In the genomic region with DNA sequence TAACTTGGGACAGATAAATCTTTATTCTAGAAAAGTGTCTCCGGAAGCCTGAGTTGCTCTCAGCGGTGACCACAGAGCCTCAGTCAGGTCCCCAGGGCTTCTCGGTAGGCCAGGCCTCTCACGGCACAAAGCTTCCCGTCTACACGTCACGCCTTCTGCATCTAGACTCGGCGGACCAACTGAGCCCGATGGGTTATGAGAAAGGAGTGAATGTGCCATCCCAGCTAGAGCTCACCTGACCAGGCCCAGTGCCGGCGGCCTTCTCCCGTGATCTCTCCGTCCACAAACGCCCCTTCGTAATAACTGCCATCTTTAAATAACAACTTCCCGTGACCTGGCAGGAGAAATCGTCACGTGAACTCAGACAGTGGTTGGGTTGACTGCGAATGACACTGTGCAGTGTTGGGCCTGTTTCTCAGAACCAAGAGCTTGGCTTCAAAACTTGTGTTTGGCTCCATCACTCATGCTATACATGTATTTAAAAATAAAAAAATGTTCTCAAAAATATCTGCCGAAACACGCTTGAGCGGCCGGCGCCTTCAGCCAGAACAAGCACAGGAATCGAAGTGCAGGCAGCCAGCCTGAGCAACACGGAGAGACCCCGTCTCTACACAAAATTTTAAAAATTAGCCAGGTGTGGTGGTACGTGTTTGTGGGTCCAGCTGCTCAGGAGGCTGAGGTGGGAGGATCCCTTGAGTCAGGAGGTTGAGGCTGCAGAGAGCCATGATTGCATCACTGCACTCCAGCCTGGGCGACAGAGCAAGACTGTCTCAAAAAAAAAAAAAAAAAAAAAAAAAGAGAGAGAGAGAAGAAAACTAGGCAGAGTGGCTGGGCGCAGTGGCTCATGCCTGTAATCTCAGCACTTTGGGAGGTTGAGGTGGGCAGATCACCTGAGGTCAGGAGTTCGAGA, we compare ENCODE assay signal across 22 cellular contexts. TPM values are rescaled to one million over a fixed set of nuclear protein-coding genes. Genes with fewer than 3 reads are reported as not detected.
A peak's percentile ranks its signal among the peaks of the same experiment; 100 is the strongest.
DNase-seq lines count a peak whose midpoint lies in the region; ATAC-seq and TF ChIP-seq lines count a peak whose summit lies in the region.
"Had no signal": no experiment of that assay in that cellular context is flagged by ENCODE, and none has a peak within 500 bp of the region (broad histone marks: within the 10 kb centered on the region; RNA-seq: fewer than 3 reads in every experiment).

No MANE protein-coding gene starts in this region.

- intact Hi-C loops in A673 (cut with micrococcal nuclease; ENCODE audit: unreplicated experiment) (no loop called here), ovary (cut with DNase I) (no loop called here)

- peaks cover 18% of the 10 kb centered on the region for H3K4me1 ChIP-seq in A673 (ENCODE audit: insufficient read depth, low read length, poor library complexity, severe bottlenecking)
- peaks cover 7% of the 10 kb centered on the region for H3K4me1 ChIP-seq in ovary (ENCODE audit: insufficient read depth)

- H3K27me3 ChIP-seq in A673 (replicated peaks; ENCODE audit: insufficient read depth, low read depth, low read length, poor library complexity), result no peaks in the 10 kb centered on the region
- H3K27me3 ChIP-seq in ovary, result no peaks in the 10 kb centered on the region
- H3K27me3 ChIP-seq: gastroesophageal sphincter, pancreas had no signal

- in situ Hi-C loops in GM18951 (cut with MboI; ENCODE audit: low sequenced_read_pairs, unreplicated experiment), result no loop called here

- WGBS in ovary, 3 donors, result 90 to 92% (median 91%) methylated on average over 32 of the region's 32 CpGs

- no peak overlapping the region for H3K27ac ChIP-seq in A673 (ENCODE audit: low read depth, low read length, poor library complexity, severe bottlenecking)
- H3K27ac ChIP-seq in ovary, result no peak overlapping the region
- H3K27ac ChIP-seq: gastroesophageal sphincter, pancreas had no signal

- peaks cover 10% of the 10 kb centered on the region for H3K27me3 Mint-ChIP-seq in endothelial cell (ENCODE audit: unreplicated experiment)
- H3K27me3 Mint-ChIP-seq in activated CD8-positive, alpha-beta T cell treated with anti-CD3 and anti-CD28 coated beads, Interleukin-2, amount 10 ng/mL, durations not matched to agents 7 days and 5 days (ENCODE audit: low read depth), result no peaks in the 10 kb centered on the region
- H3K27me3 Mint-ChIP-seq in activated CD4-positive, alpha-beta T cell treated with anti-CD3 and anti-CD28 coated beads, Interleukin-2, amount 10 ng/mL, durations not matched to agents 7 days and 5 days, result no peaks in the 10 kb centered on the region
- no peaks in the 10 kb centered on the region for H3K27me3 Mint-ChIP-seq in activated naive CD8-positive, alpha-beta T cell treated with anti-CD3 and anti-CD28 coated beads for 36 hours
- H3K27me3 Mint-ChIP-seq: CD8-positive, alpha-beta memory T cell had no signal

- peaks cover 12% of the 10 kb centered on the region for H3K36me3 Mint-ChIP-seq in endothelial cell (ENCODE audit: low read depth, unreplicated experiment)
- H3K36me3 Mint-ChIP-seq in activated CD8-positive, alpha-beta T cell treated with anti-CD3 and anti-CD28 coated beads, Interleukin-2, amount 10 ng/mL, durations not matched to agents 7 days and 5 days (ENCODE audit: low read depth), result peaks cover 11% of the 10 kb centered on the region
- peaks cover 6% of the 10 kb centered on the region for H3K36me3 Mint-ChIP-seq in activated CD4-positive, alpha-beta T cell treated with anti-CD3 and anti-CD28 coated beads, Interleukin-2, amount 10 ng/mL, durations not matched to agents 7 days and 5 days (ENCODE audit: low read depth)
- H3K36me3 Mint-ChIP-seq in activated naive CD8-positive, alpha-beta T cell treated with anti-CD3 and anti-CD28 coated beads for 36 hours, result peaks cover 10% of the 10 kb centered on the region

- no peak for TF ChIP-seq EP300 in ovary (IDR thresholded peaks at IDR 0.05)

- CTCF ChIA-PET in A673 (lab: Charles Lee), result interaction anchor here (0.7 kb wide), 1 partner anchor 962 kb away, joined by 5 read pairs; no protein-coding TSS in a partner anchor
- CTCF ChIA-PET in activated CD8-positive, alpha-beta T cell treated with anti-CD3 and anti-CD28 coated beads, Interleukin-2, amount 10 ng/mL, durations not matched to agents 7 days and 5 days (lab: Charles Lee), result interaction anchor here (5.8 kb wide), 1 partner anchor 193 kb away, joined by 55 read pairs; the partner anchor contains the start of gene FAAP20
- CTCF ChIA-PET in activated CD4-positive, alpha-beta T cell treated with anti-CD3 and anti-CD28 coated beads, Interleukin-2, amount 10 ng/mL, durations not matched to agents 7 days and 5 days (lab: Charles Lee), result interaction anchor here (0.7 to 3.5 kb wide), 2 partner anchors 188 to 193 kb away, joined by 3 to 14 read pairs; partner anchors contain the start of gene FAAP20

- peak; percentile 22 for TF ChIP-seq POLR2A in GM18951 (IDR thresholded peaks at IDR 0.05; ENCODE audit: extremely low read depth, insufficient read depth, insufficient read length)
- TF ChIP-seq POLR2A in ovary (IDR thresholded peaks at IDR 0.05), result no peak

- peaks cover 11% of the 10 kb centered on the region for H3K4me1 Mint-ChIP-seq in endothelial cell (ENCODE audit: unreplicated experiment)
- H3K4me1 Mint-ChIP-seq in activated CD8-positive, alpha-beta T cell treated with anti-CD3 and anti-CD28 coated beads, Interleukin-2, amount 10 ng/mL, durations not matched to agents 7 days and 5 days (ENCODE audit: low read depth), result peaks cover 24% of the 10 kb centered on the region
- H3K4me1 Mint-ChIP-seq in activated CD4-positive, alpha-beta T cell treated with anti-CD3 and anti-CD28 coated beads, Interleukin-2, amount 10 ng/mL, durations not matched to agents 7 days and 5 days, result peaks cover 19% of the 10 kb centered on the region
- H3K4me1 Mint-ChIP-seq in activated naive CD8-positive, alpha-beta T cell treated with anti-CD3 and anti-CD28 coated beads for 36 hours, result peaks cover 11% of the 10 kb centered on the region

- no peak overlapping the region for H3K27ac Mint-ChIP-seq in endothelial cell (ENCODE audit: unreplicated experiment)
- no peak overlapping the region for H3K27ac Mint-ChIP-seq in activated CD8-positive, alpha-beta T cell treated with anti-CD3 and anti-CD28 coated beads, Interleukin-2, amount 10 ng/mL, durations not matched to agents 7 days and 5 days
- H3K27ac Mint-ChIP-seq in activated CD4-positive, alpha-beta T cell treated with anti-CD3 and anti-CD28 coated beads, Interleukin-2, amount 10 ng/mL, durations not matched to agents 7 days and 5 days, result no peak overlapping the region
- no peak overlapping the region for H3K27ac Mint-ChIP-seq in activated naive CD8-positive, alpha-beta T cell treated with anti-CD3 and anti-CD28 coated beads for 36 hours
- H3K27ac Mint-ChIP-seq: CD8-positive, alpha-beta memory T cell; T-helper 1 cell treated with Interleukin-12 subunit alpha and Interleukin-12 subunit beta and Interleukin-4 antibody, amounts not matched to agents 30 μg/mL and 1 μg/mL, for 36 hours had no signal

- POLR2A ChIA-PET in A673 (lab: Charles Lee; ENCODE audit: low non-redundant PET), result no interaction called here
- POLR2A ChIA-PET in activated CD8-positive, alpha-beta T cell treated with anti-CD3 and anti-CD28 coated beads, Interleukin-2, amount 10 ng/mL, durations not matched to agents 7 days and 5 days (lab: Charles Lee), result interaction anchor here (0.6 to 1.0 kb wide), 2 partner anchors 10 to 193 kb away, joined by 3 read pairs; partner anchors contain the start of gene FAAP20
- POLR2A ChIA-PET in activated CD4-positive, alpha-beta T cell treated with anti-CD3 and anti-CD28 coated beads, Interleukin-2, amount 10 ng/mL, durations not matched to agents 7 days and 5 days (lab: Charles Lee), result no interaction called here

- BruUV-seq in A673 (replicated peaks; lab: Mats Ljungman, UMichigan), result TSS peak; percentile 8

- H3K4me3 Mint-ChIP-seq in endothelial cell (ENCODE audit: unreplicated experiment), result peak overlapping the region; percentile 56
- H3K4me3 Mint-ChIP-seq in activated CD8-positive, alpha-beta T cell treated with anti-CD3 and anti-CD28 coated beads, Interleukin-2, amount 10 ng/mL, durations not matched to agents 7 days and 5 days, result no peak overlapping the region
- H3K4me3 Mint-ChIP-seq in activated CD4-positive, alpha-beta T cell treated with anti-CD3 and anti-CD28 coated beads, Interleukin-2, amount 10 ng/mL, durations not matched to agents 7 days and 5 days, result no peak overlapping the region
- H3K4me3 Mint-ChIP-seq in activated naive CD8-positive, alpha-beta T cell treated with anti-CD3 and anti-CD28 coated beads for 36 hours, result no peak overlapping the region
- H3K4me3 Mint-ChIP-seq: T-helper 1 cell treated with Interleukin-12 subunit alpha and Interleukin-12 subunit beta and Interleukin-4 antibody, amounts not matched to agents 30 μg/mL and 1 μg/mL, for 36 hours had no signal

- H3K4me3 ChIP-seq in A673 (ENCODE audit: low read depth, low read length, poor library complexity, severe bottlenecking), result no peak overlapping the region
- no peak overlapping the region for H3K4me3 ChIP-seq in ovary
- H3K4me3 ChIP-seq: gastroesophageal sphincter, pancreas had no signal

- ATAC-seq in activated CD8-positive, alpha-beta T cell treated with anti-CD3 and anti-CD28 coated beads, Interleukin-2, amount 10 ng/mL, durations not matched to agents 7 days and 5 days, result no peak
- ATAC-seq: gastroesophageal sphincter, pancreas had no signal

- TF ChIP-seq CTCF in A673 (conservative IDR thresholded peaks at IDR 0.05; ENCODE audit: low read depth, low read length), result no peak
- TF ChIP-seq CTCF in endothelial cell (IDR thresholded peaks at IDR 0.05; ENCODE audit: unreplicated experiment), result no peak
- TF ChIP-seq CTCF in ovary (IDR thresholded peaks at IDR 0.05), result no peak

- H3K36me3 ChIP-seq in A673 (ENCODE audit: insufficient read depth, low read length, poor library complexity, severe bottlenecking), result peaks cover 12% of the 10 kb centered on the region
- H3K36me3 ChIP-seq in ovary, result no peaks in the 10 kb centered on the region
- H3K36me3 ChIP-seq: pancreas had no signal

- H3K9me3 Mint-ChIP-seq in endothelial cell (ENCODE audit: unreplicated experiment), result no peaks in the 10 kb centered on the region
- H3K9me3 Mint-ChIP-seq in activated CD8-positive, alpha-beta T cell treated with anti-CD3 and anti-CD28 coated beads, Interleukin-2, amount 10 ng/mL, durations not matched to agents 7 days and 5 days (ENCODE audit: insufficient read depth), result no peaks in the 10 kb centered on the region
- no peaks in the 10 kb centered on the region for H3K9me3 Mint-ChIP-seq in activated CD4-positive, alpha-beta T cell treated with anti-CD3 and anti-CD28 coated beads, Interleukin-2, amount 10 ng/mL, durations not matched to agents 7 days and 5 days
- no peaks in the 10 kb centered on the region for H3K9me3 Mint-ChIP-seq in activated naive CD8-positive, alpha-beta T cell treated with anti-CD3 and anti-CD28 coated beads for 36 hours
- H3K9me3 Mint-ChIP-seq: CD8-positive, alpha-beta memory T cell; T-helper 1 cell treated with Interleukin-12 subunit alpha and Interleukin-12 subunit beta and Interleukin-4 antibody, amounts not matched to agents 30 μg/mL and 1 μg/mL, for 36 hours had no signal

- H3K9me3 ChIP-seq in A673 (ENCODE audit: low read depth, low read length, poor library complexity, severe bottlenecking) (no peaks in the 10 kb centered on the region), ovary (no peaks in the 10 kb centered on the region)
- H3K9me3 ChIP-seq: gastroesophageal sphincter, pancreas had no signal

- DNase-seq in A673 (ENCODE audit: low spot score), result no peak
- no peak for DNase-seq in endothelial cell (ENCODE audit: low spot score)
- peak in 3 of 5 donors; percentile 18 to 36 (median 21) for DNase-seq in ovary
- no peak for DNase-seq in activated CD8-positive, alpha-beta T cell treated with anti-CD3 and anti-CD28 coated beads, Interleukin-2, amount 10 ng/mL, durations not matched to agents 7 days and 5 days
- no peak for DNase-seq in activated CD4-positive, alpha-beta T cell treated with anti-CD3 and anti-CD28 coated beads, Interleukin-2, amount 10 ng/mL, durations not matched to agents 7 days and 5 days
- no peak for DNase-seq in activated naive CD8-positive, alpha-beta T cell treated with anti-CD3 and anti-CD28 coated beads for 36 hours
- DNase-seq in EL, result no peak
- DNase-seq: activated CD4-positive, alpha-beta T cell treated with anti-CD3 and anti-CD28 coated beads, Interleukin-2, amount 50 U/mL, for 4 hours; amygdala; caudate nucleus; DMS79 treated with DMSO at 0.1 percent for 48 hours; erythroblast; H7; NCI-H1105 treated with DMSO at 0.1 percent for 48 hours; NCI-H524; SHP77; small intestine had no signal

RNA-seq across cellular contexts. Expression of gene MORN1, which starts 3.1 kb away (rescaled TPM):
- 24.7 and 29.8 TPM in 2 replicates for total RNA-seq in A673 (2021)
- 12.1 TPM for total RNA-seq in endothelial cell (ENCODE audit: unreplicated experiment)
- 10 to 100 TPM; 15.6 to 24.2 (median 17.8) TPM for total RNA-seq in ovary
- polyA plus RNA-seq in ovary, result 1 to 10 TPM; 1.7 to 8.6 TPM
- total RNA-seq in activated CD8-positive, alpha-beta T cell treated with anti-CD3 and anti-CD28 coated beads, Interleukin-2, amount 10 ng/mL, durations not matched to agents 7 days and 5 days, result 1 to 10 TPM; 6.2 to 7.9 TPM
- 1 to 10 TPM; 6.7 to 8.1 TPM for total RNA-seq in activated CD4-positive, alpha-beta T cell treated with anti-CD3 and anti-CD28 coated beads, Interleukin-2, amount 10 ng/mL, durations not matched to agents 7 days and 5 days
- total RNA-seq in activated naive CD8-positive, alpha-beta T cell treated with anti-CD3 and anti-CD28 coated beads for 36 hours, result 1 to 10 TPM; 6.8 to 7.8 TPM

RNA-seq across cellular contexts. Expression of gene RER1, which starts 3.4 kb away (rescaled TPM):
- total RNA-seq in A673 (2021) (152 and 154 TPM in 2 replicates), endothelial cell (ENCODE audit: unreplicated experiment) (141 TPM), ovary (100 to 1,000 TPM in 3 of 7 donors, 10 to 100 TPM in 4; 51.0 to 130 (median 99.0) TPM)
- polyA plus RNA-seq in ovary, result 100 to 1,000 TPM in 1 of 2 donors, 10 to 100 TPM in 1; 66.0 to 224 TPM
- total RNA-seq in activated CD8-positive, alpha-beta T cell treated with anti-CD3 and anti-CD28 coated beads, Interleukin-2, amount 10 ng/mL, durations not matched to agents 7 days and 5 days, result 100 to 1,000 TPM; 148 to 151 TPM
- total RNA-seq in activated CD4-positive, alpha-beta T cell treated with anti-CD3 and anti-CD28 coated beads, Interleukin-2, amount 10 ng/mL, durations not matched to agents 7 days and 5 days, result 100 to 1,000 TPM; 156 to 159 TPM
- 100 to 1,000 TPM; 161 to 176 TPM for total RNA-seq in activated naive CD8-positive, alpha-beta T cell treated with anti-CD3 and anti-CD28 coated beads for 36 hours

RNA-seq across cellular contexts. Expression of gene PEX10, which starts 24.1 kb away (rescaled TPM):
- 27.6 and 28.0 TPM in 2 replicates for total RNA-seq in A673 (2021)
- total RNA-seq in endothelial cell (ENCODE audit: unreplicated experiment), result 25.4 TPM
- 10 to 100 TPM; 14.4 to 25.9 (median 23.0) TPM for total RNA-seq in ovary
- 10 to 100 TPM; 14.5 to 19.3 TPM for polyA plus RNA-seq in ovary
- total RNA-seq in activated CD8-positive, alpha-beta T cell treated with anti-CD3 and anti-CD28 coated beads, Interleukin-2, amount 10 ng/mL, durations not matched to agents 7 days and 5 days, result 10 to 100 TPM; 10.3 to 12.3 TPM
- total RNA-seq in activated CD4-positive, alpha-beta T cell treated with anti-CD3 and anti-CD28 coated beads, Interleukin-2, amount 10 ng/mL, durations not matched to agents 7 days and 5 days, result 10 to 100 TPM in 1 of 2 experiments, 1 to 10 TPM in 1; 9.2 to 10.3 TPM
- total RNA-seq in activated naive CD8-positive, alpha-beta T cell treated with anti-CD3 and anti-CD28 coated beads for 36 hours, result 10 to 100 TPM; 21.5 to 23.7 TPM

Comparison
In these comparisons a context has a peak if more than half of its experiments do, and no peak if none do; other contexts are left out.
1. DNase-seq: peak in ovary (3 of 5); none in A673 (single experiment), endothelial cell (single experiment), activated CD8-positive, alpha-beta T cell treated with anti-CD3 and anti-CD28 coated beads, Interleukin-2, amount 10 ng/mL, durations not matched to agents 7 days and 5 days (single experiment), activated CD4-positive, alpha-beta T cell treated with anti-CD3 and anti-CD28 coated beads, Interleukin-2, amount 10 ng/mL, durations not matched to agents 7 days and 5 days (single experiment), activated naive CD8-positive, alpha-beta T cell treated with anti-CD3 and anti-CD28 coated beads for 36 hours (single experiment) and EL (single experiment).